22 cellular contexts compared by ENCODE assay signal in genomic region chr9:92720807-92721535, GRCh38. TPM values are rescaled to one million over a fixed set of nuclear protein-coding genes. Genes with fewer than 3 reads are reported as not detected.
DNase-seq lines count a peak whose midpoint lies in the region; ATAC-seq and TF ChIP-seq lines count a peak whose summit lies in the region.
"Had no signal": no experiment of that assay in that cellular context is flagged by ENCODE, and none has a peak within 500 bp of the region (broad histone marks: within the 10 kb centered on the region; RNA-seq: fewer than 3 reads in every experiment).

No MANE protein-coding gene starts in this region.

- no peaks in the 10 kb centered on the region for H3K9me2 ChIP-seq in SU-DHL-6 (replicated peaks; ENCODE audit: insufficient read depth, low read length)

- peaks cover 33 to 58% (median 57%) of the 10 kb centered on the region in 3 donors for H3K4me1 Mint-ChIP-seq in IgD-negative memory B cell
- H3K4me1 Mint-ChIP-seq in naive thymus-derived CD4-positive, alpha-beta T cell = peaks cover 0 to 10% (median 4%) of the 10 kb centered on the region in 7 donors
- H3K4me1 Mint-ChIP-seq in activated T-helper 2 cell treated with anti-CD3 and anti-CD28 coated beads, Interferon-gamma antibody, Interleukin-2, Interleukin-4, amounts not matched to agents 10 μg/mL and 5 μg/mL and 100 μg/mL, durations not matched to agents 14 hours and 24 hours and 36 hours (ENCODE audit: low read depth) = peaks cover 2% of the 10 kb centered on the region

- H2AFZ ChIP-seq in SU-DHL-6 (ENCODE audit: low read depth, low read length, severe bottlenecking) = no peak overlapping the region

- H3K27ac ChIP-seq in SU-DHL-6 (ENCODE audit: low read depth, low read length) = peak overlapping the region; percentile 87
- no peak overlapping the region for H3K27ac ChIP-seq in naive thymus-derived CD4-positive, alpha-beta T cell (ENCODE audit: low read depth, low read length)
- H3K27ac ChIP-seq: 22Rv1, brain microvascular endothelial cell, coronary artery, psoas muscle, SJSA1 had no signal

- H3K4me3 ChIP-seq in SU-DHL-6 (ENCODE audit: insufficient read depth, low read length, poor library complexity, severe bottlenecking) = no peak overlapping the region
- H3K4me3 ChIP-seq in naive thymus-derived CD4-positive, alpha-beta T cell (ENCODE audit: low read length) = no peak overlapping the region
- H3K4me3 ChIP-seq: coronary artery, K562, psoas muscle, SJSA1, skin epidermis, upper lobe of left lung had no signal

- H3K36me3 Mint-ChIP-seq in IgD-negative memory B cell = peaks cover 2% of the 10 kb centered on the region
- peaks cover 0 to 44% (median 12%) of the 10 kb centered on the region in 5 donors for H3K36me3 Mint-ChIP-seq in naive thymus-derived CD4-positive, alpha-beta T cell
- H3K36me3 Mint-ChIP-seq in activated T-helper 2 cell treated with anti-CD3 and anti-CD28 coated beads, Interferon-gamma antibody, Interleukin-2, Interleukin-4, amounts not matched to agents 10 μg/mL and 5 μg/mL and 100 μg/mL, durations not matched to agents 14 hours and 24 hours and 36 hours (ENCODE audit: low read depth) = peaks cover 26% of the 10 kb centered on the region

- H3K9ac ChIP-seq in SU-DHL-6 (ENCODE audit: low read length) = peak overlapping the region; percentile 26

- peaks cover 10% of the 10 kb centered on the region for H3K79me2 ChIP-seq in SU-DHL-6 (ENCODE audit: insufficient read depth, low read length)

- peak overlapping the region in 2 of 4 donors; percentile 60 to 67 for H3K4me3 Mint-ChIP-seq in IgD-negative memory B cell
- no peak overlapping the region for H3K4me3 Mint-ChIP-seq in naive thymus-derived CD4-positive, alpha-beta T cell
- no peak overlapping the region for H3K4me3 Mint-ChIP-seq in activated T-helper 2 cell treated with anti-CD3 and anti-CD28 coated beads, Interferon-gamma antibody, Interleukin-2, Interleukin-4, amounts not matched to agents 10 μg/mL and 5 μg/mL and 100 μg/mL, durations not matched to agents 14 hours and 24 hours and 36 hours (ENCODE audit: low read depth)
- H3K4me3 Mint-ChIP-seq: T-helper 2 cell treated with Interferon-gamma antibody and Interleukin-4, amounts not matched to agents 5 μg/mL and 100 μg/mL, for 36 hours had no signal

- no peak for ATAC-seq in naive thymus-derived CD4-positive, alpha-beta T cell
- ATAC-seq: K562, PC-3, psoas muscle had no signal

- H3K36me3 ChIP-seq in SU-DHL-6 (ENCODE audit: low read length) = no peaks in the 10 kb centered on the region; the same call in 1 of the 2 replicates
- H3K36me3 ChIP-seq in naive thymus-derived CD4-positive, alpha-beta T cell (ENCODE audit: control insufficient read depth in 2 of 3, insufficient read depth in 3 of 3, low read length in 3 of 3) = peaks cover 0 to 97% (median 8%) of the 10 kb centered on the region in 3 experiments

- TF ChIP-seq CTCF in SU-DHL-6 (IDR thresholded peaks at IDR 0.05; ENCODE audit: insufficient read depth, low read length, poor library complexity, severe bottlenecking) = no peak

- no peaks in the 10 kb centered on the region for H3K27me3 Mint-ChIP-seq in IgD-negative memory B cell
- H3K27me3 Mint-ChIP-seq in naive thymus-derived CD4-positive, alpha-beta T cell = no peaks in the 10 kb centered on the region
- H3K27me3 Mint-ChIP-seq in activated T-helper 2 cell treated with anti-CD3 and anti-CD28 coated beads, Interferon-gamma antibody, Interleukin-2, Interleukin-4, amounts not matched to agents 10 μg/mL and 5 μg/mL and 100 μg/mL, durations not matched to agents 14 hours and 24 hours and 36 hours (ENCODE audit: low read depth) = no peaks in the 10 kb centered on the region

- CTCF ChIA-PET in naive thymus-derived CD4-positive, alpha-beta T cell (lab: Charles Lee) = interaction anchor here (0.7 kb wide), 1 partner anchor 578 kb away, joined by 3 read pairs; no protein-coding TSS in a partner anchor

- no peaks in the 10 kb centered on the region for H4K20me1 ChIP-seq in SU-DHL-6 (ENCODE audit: low read depth, low read length)

- H3K4me1 ChIP-seq in naive thymus-derived CD4-positive, alpha-beta T cell (ENCODE audit: control insufficient read depth in 2 of 2, insufficient read depth in 2 of 2, low read length in 2 of 2) = no peaks in the 10 kb centered on the region
- H3K4me1 ChIP-seq: BE2C had no signal

- no peaks in the 10 kb centered on the region for H3K9me3 ChIP-seq in SU-DHL-6 (ENCODE audit: insufficient read depth, low read length)
- no peaks in the 10 kb centered on the region for H3K9me3 ChIP-seq in naive thymus-derived CD4-positive, alpha-beta T cell (ENCODE audit: control insufficient read depth in 2 of 3, low read length in 3 of 3)
- H3K9me3 ChIP-seq: BE2C, psoas muscle, SJSA1, upper lobe of left lung had no signal

- peak overlapping the region; percentile 46 for H3K4me2 ChIP-seq in SU-DHL-6 (ENCODE audit: low read depth, low read length, poor library complexity, severe bottlenecking)

- intact Hi-C loops in naive thymus-derived CD4-positive, alpha-beta T cell (cut with micrococcal nuclease) = no loop called here
- intact Hi-C loops in activated T-helper 2 cell treated with anti-CD3 and anti-CD28 coated beads, Interferon-gamma antibody, Interleukin-2, Interleukin-4, amounts not matched to agents 10 μg/mL and 5 μg/mL and 100 μg/mL, durations not matched to agents 14 hours and 24 hours and 36 hours (cut with micrococcal nuclease) = no loop called here

- H3K27me3 ChIP-seq in SU-DHL-6 (ENCODE audit: low read length) = no peaks in the 10 kb centered on the region
- H3K27me3 ChIP-seq in naive thymus-derived CD4-positive, alpha-beta T cell (ENCODE audit: control insufficient read depth in 2 of 2, insufficient read depth in 2 of 2, low read length in 2 of 2) = no peaks in the 10 kb centered on the region
- H3K27me3 ChIP-seq: BE2C, brain microvascular endothelial cell, SJSA1, upper lobe of left lung had no signal

- DNase-seq in NOMO-1 treated with DMSO at 0.1 percent for 48 hours (lab: John Stamatoyannopoulos, UW; ENCODE audit: unreplicated experiment) = peak; percentile 17
- DNase-seq in NOMO-1 treated with dmso at 0.1 percent for 144 hours (lab: John Stamatoyannopoulos, UW; ENCODE audit: unreplicated experiment) = no peak
- no peak for DNase-seq in naive thymus-derived CD4-positive, alpha-beta T cell
- DNase-seq in activated T-helper 2 cell treated with anti-CD3 and anti-CD28 coated beads, Interferon-gamma antibody, Interleukin-2, Interleukin-4, amounts not matched to agents 10 μg/mL and 5 μg/mL and 100 μg/mL, durations not matched to agents 14 hours and 24 hours and 36 hours (ENCODE audit: low spot score) = no peak
- DNase-seq in midbrain (lab: John Stamatoyannopoulos, UW) = no peak
- DNase-seq in NCI-H2227 treated with DMSO at 0.1 percent for 48 hours (lab: John Stamatoyannopoulos, UW) = no peak
- DNase-seq: BE2C; brain microvascular endothelial cell; NCI-H1092 treated with DMSO at 0.1 percent for 48 hours; NCI-H510A treated with DMSO at 0.1 percent for 48 hours; PC-3; psoas muscle; stimulated activated CD4-positive, alpha-beta T cell treated with anti-CD3 and anti-CD28 coated beads, Interleukin-2, amount 100 ng/mL, for 48 hours had no signal

- H3F3A ChIP-seq in SU-DHL-6 (ENCODE audit: insufficient read depth) = peaks cover 51% of the 10 kb centered on the region

- H3K27ac Mint-ChIP-seq in IgD-negative memory B cell = peak overlapping the region; percentile 2 to 81 (median 54)
- H3K27ac Mint-ChIP-seq in naive thymus-derived CD4-positive, alpha-beta T cell = peak overlapping the region in 6 of 9 donors; percentile 19 to 70 (median 35)
- H3K27ac Mint-ChIP-seq in activated T-helper 2 cell treated with anti-CD3 and anti-CD28 coated beads, Interferon-gamma antibody, Interleukin-2, Interleukin-4, amounts not matched to agents 10 μg/mL and 5 μg/mL and 100 μg/mL, durations not matched to agents 14 hours and 24 hours and 36 hours = no peak overlapping the region
- H3K27ac Mint-ChIP-seq: T-helper 2 cell treated with Interferon-gamma antibody and Interleukin-4, amounts not matched to agents 5 μg/mL and 100 μg/mL, for 36 hours had no signal

- POLR2A ChIA-PET in naive thymus-derived CD4-positive, alpha-beta T cell (lab: Charles Lee) = no interaction called here

- H3K9me3 Mint-ChIP-seq in IgD-negative memory B cell = no peaks in the 10 kb centered on the region
- no peaks in the 10 kb centered on the region for H3K9me3 Mint-ChIP-seq in naive thymus-derived CD4-positive, alpha-beta T cell
- no peaks in the 10 kb centered on the region for H3K9me3 Mint-ChIP-seq in activated T-helper 2 cell treated with anti-CD3 and anti-CD28 coated beads, Interferon-gamma antibody, Interleukin-2, Interleukin-4, amounts not matched to agents 10 μg/mL and 5 μg/mL and 100 μg/mL, durations not matched to agents 14 hours and 24 hours and 36 hours
- H3K9me3 Mint-ChIP-seq: T-helper 2 cell treated with Interferon-gamma antibody and Interleukin-4, amounts not matched to agents 5 μg/mL and 100 μg/mL, for 36 hours had no signal

RNA-seq across cellular contexts. Expression of gene BICD2, which starts 43.7 kb away (rescaled TPM):
- polyA plus RNA-seq in IgD-negative memory B cell = 32.8 TPM
- total RNA-seq in naive thymus-derived CD4-positive, alpha-beta T cell = 10 to 100 TPM; 20.2 to 28.8 (median 28.0) TPM
- 10 to 100 TPM in 1 of 2 donors, 1 to 10 TPM in 1; 7.4 to 20.8 TPM for polyA plus RNA-seq in naive thymus-derived CD4-positive, alpha-beta T cell
- total RNA-seq in activated T-helper 2 cell treated with anti-CD3 and anti-CD28 coated beads, Interferon-gamma antibody, Interleukin-2, Interleukin-4, amounts not matched to agents 10 μg/mL and 5 μg/mL and 100 μg/mL, durations not matched to agents 14 hours and 24 hours and 36 hours = 22.8 and 23.6 TPM in 2 replicates

RNA-seq across cellular contexts. Expression of gene IPPK, which starts 51.0 kb away (rescaled TPM):
- 5.2 TPM for polyA plus RNA-seq in IgD-negative memory B cell
- 10 to 100 TPM in 1 of 5 experiments, 1 to 10 TPM in 4; 5.9 to 12.8 (median 7.4) TPM for total RNA-seq in naive thymus-derived CD4-positive, alpha-beta T cell
- 1 to 10 TPM; 2.8 to 9.8 TPM for polyA plus RNA-seq in naive thymus-derived CD4-positive, alpha-beta T cell
- 11.5 and 14.8 TPM in 2 replicates for total RNA-seq in activated T-helper 2 cell treated with anti-CD3 and anti-CD28 coated beads, Interferon-gamma antibody, Interleukin-2, Interleukin-4, amounts not matched to agents 10 μg/mL and 5 μg/mL and 100 μg/mL, durations not matched to agents 14 hours and 24 hours and 36 hours
